1 cellular context compared by ENCODE assay signal in genomic region chr9:121633144-121633714, GRCh38.
TF ChIP-seq lines count a peak whose summit lies in the region.

No MANE protein-coding gene starts in this region.

TF ChIP-seq in HepG2, 621 proteins besides CTCF, POLR2A, EP300 and RAD21:
- TF ChIP-seq RXRB (CRISPR knock-in tag; IDR thresholded peaks at IDR 0.05; ENCODE audit: borderline replicate concordance): peak; percentile 13; the same call in 1 of the 2 replicates
- TF ChIP-seq ZNF512 (CRISPR knock-in tag; IDR thresholded peaks at IDR 0.05): no peak
- no peak for TF ChIP-seq DZIP1 (CRISPR knock-in tag; IDR thresholded peaks at IDR 0.05)
- no peak for TF ChIP-seq SOX13 (IDR thresholded peaks at IDR 0.05)
- peak in 1 of 2 experiments; percentile 63; a peak in 2 of 4 replicates for TF ChIP-seq SOX13 (CRISPR knock-in tag; conservative IDR thresholded peaks at IDR 0.05 in 1 of 2, IDR thresholded peaks at IDR 0.05 in 1 of 2)
- peak; percentile 29; the same call in 1 of the 2 replicates for TF ChIP-seq CHD4 (IDR thresholded peaks at IDR 0.05; ENCODE audit: borderline replicate concordance, low read length)
- TF ChIP-seq ZFP37 (CRISPR knock-in tag; IDR thresholded peaks at IDR 0.05; ENCODE audit: borderline replicate concordance): no peak
- peak; percentile 88 for TF ChIP-seq PATZ1 (CRISPR knock-in tag; IDR thresholded peaks at IDR 0.05)
- peak; percentile 92 for TF ChIP-seq ZMYM3 (CRISPR knock-in tag; IDR thresholded peaks at IDR 0.05)
- TF ChIP-seq SAP130 (CRISPR knock-in tag; IDR thresholded peaks at IDR 0.05; ENCODE audit: low read depth): peak; percentile 25; the same call in 1 of the 2 replicates
- TF ChIP-seq GPBP1L1 (CRISPR knock-in tag; IDR thresholded peaks at IDR 0.05): no peak
- no peak for TF ChIP-seq ZNF572 (CRISPR knock-in tag; IDR thresholded peaks at IDR 0.05)
- no peak for TF ChIP-seq ZMYM4 (CRISPR knock-in tag; IDR thresholded peaks at IDR 0.05)
- TF ChIP-seq BCL6 (CRISPR knock-in tag; IDR thresholded peaks at IDR 0.05): peak; percentile 41
- peak; percentile 44; the same call in 1 of the 2 replicates for TF ChIP-seq PHF21A (CRISPR knock-in tag; IDR thresholded peaks at IDR 0.05)
- no peak for TF ChIP-seq NFE2L2 (IDR thresholded peaks at IDR 0.05; ENCODE audit: low read length)
- TF ChIP-seq RCOR2 (CRISPR knock-in tag; IDR thresholded peaks at IDR 0.05): 0 out of 2 replicates have a peak, but pooled peaks have one; percentile 33
- 0 out of 2 replicates have a peak, but pooled peaks have one; percentile 14 for TF ChIP-seq PPARG (CRISPR knock-in tag; conservative IDR thresholded peaks at IDR 0.05)
- TF ChIP-seq PRDM15 (CRISPR knock-in tag; IDR thresholded peaks at IDR 0.05): peak; percentile 75
- TF ChIP-seq ZNF280B (CRISPR knock-in tag; IDR thresholded peaks at IDR 0.05; ENCODE audit: borderline replicate concordance): no peak
- TF ChIP-seq ZNF878 (CRISPR knock-in tag; IDR thresholded peaks at IDR 0.05): no peak
- peak; percentile 62; the same call in 1 of the 2 replicates for TF ChIP-seq KDM1A (CRISPR knock-in tag; IDR thresholded peaks at IDR 0.05)
- 0 out of 2 replicates have a peak, but pooled peaks have one; percentile 19 for TF ChIP-seq ZNF281 (CRISPR knock-in tag; IDR thresholded peaks at IDR 0.05; ENCODE audit: borderline replicate concordance)
- TF ChIP-seq ZNF564 (CRISPR knock-in tag; IDR thresholded peaks at IDR 0.05): 0 out of 2 replicates have a peak, but pooled peaks have one; percentile 24
